Comparison of ENCODE assay signal across 1 cellular context in the genomic region with DNA sequence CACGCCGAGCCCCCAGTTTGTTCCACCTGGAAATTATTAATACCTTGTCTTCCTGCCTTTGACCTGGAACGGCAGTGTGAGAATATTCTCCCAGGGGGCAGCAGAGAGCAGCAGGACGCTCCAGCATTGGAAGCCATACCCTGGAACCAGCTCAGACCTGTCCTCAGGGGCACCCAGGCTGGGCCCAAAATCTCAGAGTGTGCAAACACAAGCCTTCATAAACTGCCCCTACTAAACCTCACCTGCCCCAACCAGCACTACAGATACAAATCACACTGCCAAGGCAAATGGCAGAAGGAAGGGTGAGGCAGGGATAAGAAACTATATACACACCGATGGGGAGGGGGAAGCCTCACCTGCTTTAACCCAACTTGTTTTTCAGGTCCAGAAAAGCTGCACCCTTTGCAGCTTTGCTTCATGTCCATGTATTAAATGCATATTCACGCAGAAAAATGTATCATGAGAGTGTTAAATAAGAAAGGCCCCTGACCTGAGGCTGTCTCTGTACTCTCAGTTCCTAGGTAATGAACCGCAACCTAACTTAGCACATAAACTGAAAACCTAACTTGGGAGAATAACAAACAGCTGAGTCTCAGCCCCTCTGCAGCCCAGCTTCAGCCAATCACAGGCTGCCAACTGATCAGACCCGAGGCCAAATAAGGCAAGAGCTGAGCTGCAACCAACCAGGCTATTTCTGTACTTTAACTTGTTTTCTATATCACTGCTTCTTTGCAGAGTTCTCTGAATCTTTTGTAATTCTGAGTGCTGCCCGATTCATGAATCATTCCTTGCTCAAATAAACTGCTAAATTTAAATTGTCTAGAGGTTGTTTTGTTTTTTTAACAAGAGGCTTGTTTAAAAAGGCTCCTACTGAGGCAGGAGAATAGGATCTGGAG.
A peak's percentile ranks its signal among the peaks of the same experiment; 100 is the strongest.
TF ChIP-seq lines count a peak whose summit lies in the region.

No MANE protein-coding gene starts in this region.

TF ChIP-seq in HCT116, 20 proteins besides CTCF, POLR2A, EP300 and RAD21 (continued from another document):
- no peak for TF ChIP-seq REST (IDR thresholded peaks at IDR 0.05; ENCODE audit: low read depth)
- TF ChIP-seq CBX3 (IDR thresholded peaks at IDR 0.05; ENCODE audit: low read depth), result 0 out of 2 replicates have a peak, but pooled peaks have one; percentile 39
- no peak for TF ChIP-seq ELF1 (IDR thresholded peaks at IDR 0.05; ENCODE audit: borderline replicate concordance, low read depth)
- TF ChIP-seq POLR2AphosphoS5 (IDR thresholded peaks at IDR 0.05; ENCODE audit: low read depth, low read length), result no peak
- TF ChIP-seq, protein P1, sequence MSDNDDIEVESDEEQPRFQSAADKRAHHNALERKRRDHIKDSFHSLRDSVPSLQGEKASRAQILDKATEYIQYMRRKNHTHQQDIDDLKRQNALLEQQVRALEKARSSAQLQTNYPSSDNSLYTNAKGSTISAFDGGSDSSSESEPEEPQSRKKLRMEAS (IDR thresholded peaks at IDR 0.05), result no peak
- TF ChIP-seq EZH2 (IDR thresholded peaks at IDR 0.05), result no peak
- TF ChIP-seq EZH2phosphoT487 (IDR thresholded peaks at IDR 0.05; ENCODE audit: borderline replicate concordance), result no peak
- no peak for TF ChIP-seq SP1 (IDR thresholded peaks at IDR 0.05; ENCODE audit: low read depth)
- no peak for TF ChIP-seq TCF7L2 (IDR thresholded peaks at IDR 0.05; ENCODE audit: borderline replicate concordance, extremely low read depth, insufficient read depth, insufficient read length)
- TF ChIP-seq ZFX (IDR thresholded peaks at IDR 0.05), result no peak
- TF ChIP-seq CEBPB (IDR thresholded peaks at IDR 0.05; ENCODE audit: low read depth), result no peak
- TF ChIP-seq, protein P2, sequence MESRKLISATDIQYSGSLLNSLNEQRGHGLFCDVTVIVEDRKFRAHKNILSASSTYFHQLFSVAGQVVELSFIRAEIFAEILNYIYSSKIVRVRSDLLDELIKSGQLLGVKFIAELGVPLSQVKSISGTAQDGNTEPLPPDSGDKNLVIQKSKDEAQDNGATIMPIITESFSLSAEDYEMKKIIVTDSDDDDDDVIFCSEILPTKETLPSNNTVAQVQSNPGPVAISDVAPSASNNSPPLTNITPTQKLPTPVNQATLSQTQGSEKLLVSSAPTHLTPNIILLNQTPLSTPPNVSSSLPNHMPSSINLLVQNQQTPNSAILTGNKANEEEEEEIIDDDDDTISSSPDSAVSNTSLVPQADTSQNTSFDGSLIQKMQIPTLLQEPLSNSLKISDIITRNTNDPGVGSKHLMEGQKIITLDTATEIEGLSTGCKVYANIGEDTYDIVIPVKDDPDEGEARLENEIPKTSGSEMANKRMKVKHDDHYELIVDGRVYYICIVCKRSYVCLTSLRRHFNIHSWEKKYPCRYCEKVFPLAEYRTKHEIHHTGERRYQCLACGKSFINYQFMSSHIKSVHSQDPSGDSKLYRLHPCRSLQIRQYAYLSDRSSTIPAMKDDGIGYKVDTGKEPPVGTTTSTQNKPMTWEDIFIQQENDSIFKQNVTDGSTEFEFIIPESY (IDR thresholded peaks at IDR 0.05; ENCODE audit: extremely low read depth, insufficient replicate concordance, low read length), result no peak
- TF ChIP-seq ATF3 (IDR thresholded peaks at IDR 0.05), result 0 out of 2 replicates have a peak, but pooled peaks have one; percentile 14
- TF ChIP-seq FOSL1 (IDR thresholded peaks at IDR 0.05; ENCODE audit: low read depth), result no peak; the same call in 1 of the 2 replicates
- TF ChIP-seq SIN3A (IDR thresholded peaks at IDR 0.05; ENCODE audit: low read depth), result no peak
- TF ChIP-seq YY1 (IDR thresholded peaks at IDR 0.05; ENCODE audit: extremely low read depth, insufficient replicate concordance, low read depth, low read length), result no peak
- 0 out of 2 replicates have a peak, but pooled peaks have one; percentile 11 for TF ChIP-seq JUND (IDR thresholded peaks at IDR 0.05)
- TF ChIP-seq EGR1 (IDR thresholded peaks at IDR 0.05; ENCODE audit: low read depth), result no peak
- TF ChIP-seq ZNF274 (IDR thresholded peaks at IDR 0.05; ENCODE audit: low read depth, low read length), result no peak
